ENCODE assay signal across 18 cellular contexts in the genomic region with DNA sequence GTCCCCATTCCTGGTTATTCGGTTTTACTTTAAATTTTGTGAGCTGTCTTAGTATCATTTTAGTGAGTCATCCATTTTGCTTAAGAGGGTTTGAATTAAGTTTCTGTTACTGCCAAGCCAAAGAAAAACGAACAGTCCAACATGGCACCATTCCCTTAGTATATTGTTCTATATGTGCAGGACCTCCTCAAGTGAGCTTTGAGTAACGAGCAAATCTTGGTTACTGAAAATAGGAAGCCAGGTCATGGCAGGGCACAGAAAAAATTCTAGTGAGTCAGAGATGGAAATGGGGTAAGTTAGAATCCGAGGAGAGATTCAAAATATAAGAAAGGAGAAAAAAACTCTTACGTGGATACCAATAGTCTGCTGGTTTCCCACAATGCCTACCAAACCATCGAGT.
"Had no signal": no experiment of that assay in that cellular context is flagged by ENCODE, and none has a peak within 500 bp of the region (broad histone marks: within the 10 kb centered on the region; RNA-seq: fewer than 3 reads in every experiment).

No MANE protein-coding gene starts in this region.

- H3K4me3 Mint-ChIP-seq: activated CD4-positive, alpha-beta T cell treated with anti-CD3 and anti-CD28 coated beads, Interleukin-2, amount 10 ng/mL, durations not matched to agents 7 days and 5 days; effector memory CD8-positive, alpha-beta T cell; neural crest cell; T-cell; WTC11 had no signal

- H3K9me3 ChIP-seq: heart left ventricle, left ventricle myocardium inferior, ovary, stomach, thoracic aorta had no signal

- H3K36me3 ChIP-seq: heart left ventricle, left ventricle myocardium inferior, ovary, stomach, thoracic aorta had no signal

- H3K9me3 Mint-ChIP-seq: activated CD4-positive, alpha-beta T cell treated with anti-CD3 and anti-CD28 coated beads, Interleukin-2, amount 10 ng/mL, durations not matched to agents 7 days and 5 days; activated T-helper 2 cell treated with anti-CD3 and anti-CD28 coated beads, Interferon-gamma antibody, Interleukin-2, Interleukin-4, amounts not matched to agents 10 μg/mL and 5 μg/mL and 100 μg/mL, durations not matched to agents 14 hours and 24 hours and 36 hours; effector memory CD8-positive, alpha-beta T cell had no signal

- H3K27me3 ChIP-seq: heart left ventricle, ovary, stomach had no signal

- ATAC-seq: effector memory CD8-positive, alpha-beta T cell; heart left ventricle; T-cell; WTC11 had no signal

- H3K4me1 Mint-ChIP-seq: activated CD4-positive, alpha-beta T cell treated with anti-CD3 and anti-CD28 coated beads, Interleukin-2, amount 10 ng/mL, durations not matched to agents 7 days and 5 days; T-cell had no signal

- H3K27ac Mint-ChIP-seq: activated CD4-positive, alpha-beta T cell treated with anti-CD3 and anti-CD28 coated beads, Interleukin-2, amount 10 ng/mL, durations not matched to agents 7 days and 5 days; activated T-helper 2 cell treated with anti-CD3 and anti-CD28 coated beads, Interferon-gamma antibody, Interleukin-2, Interleukin-4, amounts not matched to agents 10 μg/mL and 5 μg/mL and 100 μg/mL, durations not matched to agents 14 hours and 24 hours and 36 hours; effector memory CD8-positive, alpha-beta T cell; T-cell; WTC11 had no signal

- H3K27ac ChIP-seq: heart left ventricle, left ventricle myocardium inferior, ovary, stomach, thoracic aorta had no signal

- FAIRE-seq: bronchial epithelial cell, colon, keratinocyte, small intestine had no signal

- H3K36me3 Mint-ChIP-seq: T-cell, WTC11 had no signal

- H3K4me3 ChIP-seq: heart left ventricle, left ventricle myocardium inferior, ovary, stomach, thoracic aorta had no signal

- DNase-seq: activated CD4-positive, alpha-beta T cell treated with anti-CD3 and anti-CD28 coated beads, Interleukin-2, amount 10 ng/mL, durations not matched to agents 7 days and 5 days; activated naive CD4-positive, alpha-beta T cell treated with anti-CD3 and anti-CD28 coated beads, Interleukin-2, amount 50 U/mL, for 16 hours; amygdala; effector memory CD8-positive, alpha-beta T cell; foreskin melanocyte; heart left ventricle; left ventricle myocardium inferior; ovary; small intestine; stomach; T-cell had no signal

- H3K27me3 Mint-ChIP-seq: activated CD4-positive, alpha-beta T cell treated with anti-CD3 and anti-CD28 coated beads, Interleukin-2, amount 10 ng/mL, durations not matched to agents 7 days and 5 days; effector memory CD8-positive, alpha-beta T cell had no signal

- H3K4me1 ChIP-seq: heart left ventricle, left ventricle myocardium inferior, stomach had no signal
